Comparison of ENCODE assay signal across 12 cellular contexts in genomic region chr20:50678213-50678898, GRCh38. TPM values are rescaled to one million over a fixed set of nuclear protein-coding genes. Genes with fewer than 3 reads are reported as not detected.
DNase-seq lines count a peak whose midpoint lies in the region; ATAC-seq and TF ChIP-seq lines count a peak whose summit lies in the region.
"Had no signal": no experiment of that assay in that cellular context is flagged by ENCODE, and none has a peak within 500 bp of the region (broad histone marks: within the 10 kb centered on the region; RNA-seq: fewer than 3 reads in every experiment).

No MANE protein-coding gene starts in this region.

- TF ChIP-seq CTCF in right atrium auricular region (IDR thresholded peaks at IDR 0.05) (no peak), uterus (IDR thresholded peaks at IDR 0.05) (no peak)

- DNase-seq in left cardiac atrium (peak; percentile 43), right atrium auricular region (ENCODE audit: low spot score) (no peak), amniotic epithelial cell (ENCODE audit: low read depth) (peak; percentile 48), left lobe of liver (ENCODE audit: low spot score) (peak; percentile 60), uterus (peak in 1 of 2 donors; percentile 38), AG08395 (ENCODE audit: low spot score) (no peak)
- DNase-seq in activated naive CD4-positive, alpha-beta T cell treated with anti-CD3 and anti-CD28 coated beads, Interleukin-2, amount 50 U/mL, for 72 hours (ENCODE audit: low spot score in 2 of 2): no peak
- no peak for DNase-seq in effector CD8-positive, alpha-beta T cell (lab: John Stamatoyannopoulos, UW)
- DNase-seq: NCI-H2107; stimulated activated CD4-positive, alpha-beta T cell treated with anti-CD3 and anti-CD28 coated beads, Interleukin-15, amount 100 ng/mL, for 24 hours; T-helper 17 cell had no signal

- H3K36me3 ChIP-seq in right atrium auricular region (no peaks in the 10 kb centered on the region), uterus (no peaks in the 10 kb centered on the region)

- H3K9me3 ChIP-seq in right atrium auricular region (no peaks in the 10 kb centered on the region), uterus (no peaks in the 10 kb centered on the region)

- H3K27ac ChIP-seq in right atrium auricular region: no peak overlapping the region
- peak overlapping the region; percentile 64 to 69 for H3K27ac ChIP-seq in uterus

- no peaks in the 10 kb centered on the region for H3K27me3 ChIP-seq in right atrium auricular region
- no peaks in the 10 kb centered on the region for H3K27me3 ChIP-seq in uterus

- H3K27ac Mint-ChIP-seq in activated naive CD4-positive, alpha-beta T cell treated with anti-CD3 and anti-CD28 coated beads, Interleukin-2, amount 50 U/mL, for 72 hours: peak overlapping the region in 1 of 2 donors; percentile 22
- H3K27ac Mint-ChIP-seq: T-helper 17 cell had no signal

- no peak for TF ChIP-seq POLR2A in uterus (IDR thresholded peaks at IDR 0.05)

- peaks cover 0 to 12% of the 10 kb centered on the region in 2 donors for H3K4me1 ChIP-seq in right atrium auricular region
- H3K4me1 ChIP-seq in uterus: peaks cover 9 to 12% of the 10 kb centered on the region in 2 donors

- peak; percentile 35 to 71 for ATAC-seq in left cardiac atrium
- ATAC-seq in left lobe of liver: no peak
- no peak for ATAC-seq in activated naive CD4-positive, alpha-beta T cell treated with anti-CD3 and anti-CD28 coated beads, Interleukin-2, amount 50 U/mL, for 72 hours
- ATAC-seq: T-helper 17 cell had no signal

- no peaks in the 10 kb centered on the region for H3K36me3 Mint-ChIP-seq in activated naive CD4-positive, alpha-beta T cell treated with anti-CD3 and anti-CD28 coated beads, Interleukin-2, amount 50 U/mL, for 72 hours

- H3K9me3 Mint-ChIP-seq in activated naive CD4-positive, alpha-beta T cell treated with anti-CD3 and anti-CD28 coated beads, Interleukin-2, amount 50 U/mL, for 72 hours: no peaks in the 10 kb centered on the region

- intact Hi-C loops in left cardiac atrium (cut with DNase I): no loop called here
- intact Hi-C loops in uterus (cut with DNase I; ENCODE audit: low total_unique reads): no loop called here

- H3K4me3 ChIP-seq in right atrium auricular region (no peak overlapping the region), uterus (no peak overlapping the region)

RNA-seq across cellular contexts. Expression of gene RIPOR3, which starts 13.0 kb away (rescaled TPM):
- total RNA-seq in left cardiac atrium (1 to 10 TPM; 3.3 to 6.7 TPM), right atrium auricular region (1 to 10 TPM; 2.9 to 4.7 TPM), left lobe of liver (20.1 TPM), uterus (10 to 100 TPM in 3 of 4 donors, 1 to 10 TPM in 1; 9.1 to 85.4 (median 17.8) TPM)
- total RNA-seq in activated naive CD4-positive, alpha-beta T cell treated with anti-CD3 and anti-CD28 coated beads, Interleukin-2, amount 50 U/mL, for 72 hours: under 1 TPM in 1 of 2 donors, not detected in 1; 0.08 TPM
- total RNA-seq: LHCN-M2 had no signal

RNA-seq across cellular contexts. Expression of gene PARD6B, which starts 53.0 kb away (rescaled TPM):
- total RNA-seq in left cardiac atrium (1 to 10 TPM; 3.2 to 4.6 TPM), right atrium auricular region (1 to 10 TPM; 4.4 to 5.9 TPM), left lobe of liver (10.9 TPM), uterus (10 to 100 TPM in 2 of 4 donors, 1 to 10 TPM in 2; 2.0 to 13.2 (median 7.8) TPM)
- total RNA-seq in activated naive CD4-positive, alpha-beta T cell treated with anti-CD3 and anti-CD28 coated beads, Interleukin-2, amount 50 U/mL, for 72 hours: 1 to 10 TPM; 5.6 to 6.9 TPM

Comparison
In these comparisons a context has a peak if more than half of its experiments do, and no peak if none do; other contexts are left out.
1. DNase-seq: peak in left cardiac atrium (single experiment), amniotic epithelial cell (single experiment) and left lobe of liver (single experiment); none in right atrium auricular region (single experiment), activated naive CD4-positive, alpha-beta T cell treated with anti-CD3 and anti-CD28 coated beads, Interleukin-2, amount 50 U/mL, for 72 hours (0 of 2), effector CD8-positive, alpha-beta T cell (single experiment) and AG08395 (single experiment).
2. ATAC-seq: peak in left cardiac atrium (2 of 2); none in left lobe of liver (single experiment) and activated naive CD4-positive, alpha-beta T cell treated with anti-CD3 and anti-CD28 coated beads, Interleukin-2, amount 50 U/mL, for 72 hours (0 of 2).
3. H3K27ac ChIP-seq: peak in uterus (2 of 2); none in right atrium auricular region (0 of 2).